Comparison of ENCODE assay signal across 9 cellular contexts in the genomic region with DNA sequence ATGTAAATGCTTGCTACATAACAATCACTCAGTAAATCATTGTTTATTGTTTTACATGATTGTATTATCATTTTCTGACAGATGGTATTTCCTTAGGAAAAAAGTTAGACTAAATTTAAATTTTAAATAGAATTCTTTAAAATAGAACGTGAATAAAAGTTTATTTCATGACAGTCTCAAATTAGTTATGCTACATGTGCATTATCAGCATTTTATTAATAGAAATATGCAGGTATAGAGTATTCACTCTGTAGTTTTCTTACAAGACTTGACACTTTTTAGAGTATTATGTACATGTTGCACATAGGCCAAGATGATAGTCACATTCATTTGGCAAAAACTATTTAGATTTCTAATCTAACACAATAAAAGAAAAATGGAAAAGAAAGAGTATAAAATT.
"Had no signal": no experiment of that assay in that cellular context is flagged by ENCODE, and none has a peak within 500 bp of the region (broad histone marks: within the 10 kb centered on the region; RNA-seq: fewer than 3 reads in every experiment).

No MANE protein-coding gene starts in this region.

- FAIRE-seq: H1 had no signal

- H3K27ac Mint-ChIP-seq: GM23338, HFFc6, IgD-negative memory B cell had no signal

- H3K27me3 Mint-ChIP-seq: IgD-negative memory B cell had no signal

- H3K9me3 ChIP-seq: HAP-1 had no signal

- H3K4me3 ChIP-seq: GM23338, HAP-1 had no signal

- DNase-seq: H7, HFFc6, KG1 had no signal

- H2AFZ ChIP-seq: GM23338 had no signal

- H3K4me2 ChIP-seq: GM23338 had no signal

- H3K9me3 Mint-ChIP-seq: GM23338, HFFc6, IgD-negative memory B cell had no signal

- H3K4me3 Mint-ChIP-seq: GM23338, HFFc6, IgD-negative memory B cell had no signal

- H3K36me3 ChIP-seq: HAP-1 had no signal

- H3K27ac ChIP-seq: HL-60 had no signal

- H3K4me1 Mint-ChIP-seq: IgD-negative memory B cell had no signal

- ATAC-seq: GM23338, HCT116 had no signal
